In the genomic region with DNA sequence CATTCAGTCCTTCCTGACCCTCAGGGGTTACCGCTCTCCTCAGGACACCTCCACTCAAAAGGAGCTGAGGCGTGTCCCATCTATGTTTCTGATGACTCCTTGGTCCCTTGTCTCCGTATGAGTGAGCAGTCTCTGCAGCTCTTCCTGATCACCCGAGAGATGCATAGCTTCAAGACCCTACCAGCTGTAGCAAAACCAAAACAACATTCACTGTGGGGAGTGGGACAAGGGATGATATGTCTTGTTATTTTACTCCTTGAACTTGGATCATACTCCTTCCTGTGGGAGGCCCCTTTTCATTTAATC, we compare ENCODE assay signal across 1 cellular context.
TF ChIP-seq lines count a peak whose summit lies in the region.

No MANE protein-coding gene starts in this region.

TF ChIP-seq in GM23338, 12 proteins besides CTCF, POLR2A, EP300 and RAD21 (continued from another document):
- TF ChIP-seq ZNF462 (CRISPR knock-in tag; IDR thresholded peaks at IDR 0.05), result no peak
- no peak for TF ChIP-seq ETS1 (IDR thresholded peaks at IDR 0.05)
